In genomic region chr2:152471499-152471898, GRCh38 we compare ENCODE assay signal across 23 cellular contexts.
DNase-seq lines count a peak whose midpoint lies in the region; ATAC-seq and TF ChIP-seq lines count a peak whose summit lies in the region.
"Had no signal": no experiment of that assay in that cellular context is flagged by ENCODE, and none has a peak within 500 bp of the region (broad histone marks: within the 10 kb centered on the region; RNA-seq: fewer than 3 reads in every experiment).

No MANE protein-coding gene starts in this region.

- no peaks in the 10 kb centered on the region for H3K9me3 ChIP-seq in BLaER1 treated with 17β-estradiol and CSF1 and Interleukin-3, amounts not matched to agents 10 nM and 100 nM (replicated peaks in 1 of 11)
- no peaks in the 10 kb centered on the region for H3K9me3 ChIP-seq in ascending aorta
- no peaks in the 10 kb centered on the region for H3K9me3 ChIP-seq in iPS-20b (ENCODE audit: insufficient read depth, low read depth, low read length)
- H3K9me3 ChIP-seq in gastrocnemius medialis, result no peaks in the 10 kb centered on the region
- H3K9me3 ChIP-seq: BE2C, mucosa of descending colon, sigmoid colon had no signal

- peaks cover 38 to 100% (median 95%) of the 10 kb centered on the region in 10 experiments for H3K4me1 ChIP-seq in BLaER1 treated with 17β-estradiol and CSF1 and Interleukin-3, amounts not matched to agents 10 nM and 100 nM
- H3K4me1 ChIP-seq in ascending aorta (peaks cover 0 to 30% of the 10 kb centered on the region in 2 donors), iPS-20b (ENCODE audit: insufficient read depth, low read length) (peaks cover 49% of the 10 kb centered on the region), gastrocnemius medialis (peaks cover 87 to 89% of the 10 kb centered on the region in 2 donors)
- H3K4me1 ChIP-seq: BE2C had no signal

- TF ChIP-seq POLR2A in gastrocnemius medialis (IDR thresholded peaks at IDR 0.05), result no peak

- DNase-seq in ascending aorta (ENCODE audit: low spot score in 2 of 2) (no peak), gastrocnemius medialis (no peak), COLO829 (ENCODE audit: low spot score) (no peak), NCI-H1092 (lab: John Stamatoyannopoulos, UW) (no peak), LoVo (ENCODE audit: low spot score) (no peak), NOMO-1 treated with dmso at 0.1 percent for 144 hours (lab: John Stamatoyannopoulos, UW; ENCODE audit: unreplicated experiment) (no peak)
- DNase-seq: activated CD4-positive, alpha-beta T cell treated with anti-CD3 and anti-CD28 coated beads, Interleukin-2, amount 50 U/mL, for 48 hours; activated CD4-positive, CD25-positive, alpha-beta regulatory T cell; activated CD8-positive, alpha-beta memory T cell treated with anti-CD3 and anti-CD28 coated beads, Interleukin-2, amount 50 U/mL, for 4 hours; activated naive CD4-positive, alpha-beta T cell treated with anti-CD3 and anti-CD28 coated beads, Interleukin-2, amount 50 U/mL, for 16 hours; BE2C; COR-L47; DND-41; immature natural killer cell; mucosa of descending colon; NCI-H2107; NCI-H446 treated with DMSO at 0.1 percent for 48 hours; SHP77 treated with DMSO at 0.1 percent for 48 hours; sigmoid colon had no signal

- peak overlapping the region in 9 of 11 experiments; percentile 3 to 95 (median 84); a peak in 11 of 22 replicates for H3K4me2 ChIP-seq in BLaER1 treated with 17β-estradiol and CSF1 and Interleukin-3, amounts not matched to agents 10 nM and 100 nM

- peaks cover 0 to 100% (median 55%) of the 10 kb centered on the region in 11 experiments; a peak in 16 of 22 replicates for H4K20me1 ChIP-seq in BLaER1 treated with 17β-estradiol and CSF1 and Interleukin-3, amounts not matched to agents 10 nM and 100 nM

- peak overlapping the region in 2 of 11 experiments; percentile 9 to 12; a peak in 1 of 22 replicates for H3K9ac ChIP-seq in BLaER1 treated with 17β-estradiol and CSF1 and Interleukin-3, amounts not matched to agents 10 nM and 100 nM
- H3K9ac ChIP-seq in iPS-20b (ENCODE audit: low read depth, low read length), result peak overlapping the region; percentile 5; the same call in 1 of the 2 replicates
- H3K9ac ChIP-seq: neural progenitor cell had no signal

- TF ChIP-seq CTCF in ascending aorta (IDR thresholded peaks at IDR 0.05) (no peak), gastrocnemius medialis (IDR thresholded peaks at IDR 0.05 in 4 of 5, conservative IDR thresholded peaks at IDR 0.05 in 1 of 5) (no peak)

- no peak for ATAC-seq in gastrocnemius medialis
- ATAC-seq: HCT116, mucosa of descending colon had no signal

- H3K27me3 ChIP-seq in BLaER1 treated with 17β-estradiol and CSF1 and Interleukin-3, amounts not matched to agents 10 nM and 100 nM, result no peaks in the 10 kb centered on the region
- H3K27me3 ChIP-seq in ascending aorta (no peaks in the 10 kb centered on the region), iPS-20b (ENCODE audit: insufficient read depth, low read length) (no peaks in the 10 kb centered on the region), gastrocnemius medialis (no peaks in the 10 kb centered on the region)
- H3K27me3 ChIP-seq: BE2C, neural progenitor cell, sigmoid colon had no signal

- intact Hi-C loops in ascending aorta (cut with DNase I) (no loop called here), gastrocnemius medialis (cut with DNase I; ENCODE audit: low total_unique reads) (no loop called here)

- in situ Hi-C loops in gastrocnemius medialis (cut with MboI; ENCODE audit: low sequenced_read_pairs in 4 of 4), result no loop called here

- peaks cover 0 to 25% (median 3%) of the 10 kb centered on the region in 11 experiments; a peak in 7 of 22 replicates for H3K36me3 ChIP-seq in BLaER1 treated with 17β-estradiol and CSF1 and Interleukin-3, amounts not matched to agents 10 nM and 100 nM
- H3K36me3 ChIP-seq in ascending aorta (no peaks in the 10 kb centered on the region), iPS-20b (ENCODE audit: insufficient read depth, low read depth, low read length) (no peaks in the 10 kb centered on the region), gastrocnemius medialis (no peaks in the 10 kb centered on the region)
- H3K36me3 ChIP-seq: BE2C, neural progenitor cell, sigmoid colon had no signal

- H3K4me3 ChIP-seq in BLaER1 treated with 17β-estradiol and CSF1 and Interleukin-3, amounts not matched to agents 10 nM and 100 nM, result no peak overlapping the region
- no peak overlapping the region for H3K4me3 ChIP-seq in ascending aorta
- H3K4me3 ChIP-seq in iPS-20b (ENCODE audit: low read length), result no peak overlapping the region
- no peak overlapping the region for H3K4me3 ChIP-seq in gastrocnemius medialis
- H3K4me3 ChIP-seq: mucosa of descending colon, neural progenitor cell, sigmoid colon had no signal

- peak overlapping the region in 10 of 11 experiments; percentile 7 to 92 (median 79); a peak in 13 of 22 replicates for H3K27ac ChIP-seq in BLaER1 treated with 17β-estradiol and CSF1 and Interleukin-3, amounts not matched to agents 10 nM and 100 nM
- H3K27ac ChIP-seq in ascending aorta (peak overlapping the region; percentile 26 to 32), iPS-20b (ENCODE audit: low read length) (no peak overlapping the region), gastrocnemius medialis (peak overlapping the region; percentile 89 to 91 (median 90))
- H3K27ac ChIP-seq: neural progenitor cell had no signal
